ENCODE assay signal across 8 cellular contexts in the genomic region with DNA sequence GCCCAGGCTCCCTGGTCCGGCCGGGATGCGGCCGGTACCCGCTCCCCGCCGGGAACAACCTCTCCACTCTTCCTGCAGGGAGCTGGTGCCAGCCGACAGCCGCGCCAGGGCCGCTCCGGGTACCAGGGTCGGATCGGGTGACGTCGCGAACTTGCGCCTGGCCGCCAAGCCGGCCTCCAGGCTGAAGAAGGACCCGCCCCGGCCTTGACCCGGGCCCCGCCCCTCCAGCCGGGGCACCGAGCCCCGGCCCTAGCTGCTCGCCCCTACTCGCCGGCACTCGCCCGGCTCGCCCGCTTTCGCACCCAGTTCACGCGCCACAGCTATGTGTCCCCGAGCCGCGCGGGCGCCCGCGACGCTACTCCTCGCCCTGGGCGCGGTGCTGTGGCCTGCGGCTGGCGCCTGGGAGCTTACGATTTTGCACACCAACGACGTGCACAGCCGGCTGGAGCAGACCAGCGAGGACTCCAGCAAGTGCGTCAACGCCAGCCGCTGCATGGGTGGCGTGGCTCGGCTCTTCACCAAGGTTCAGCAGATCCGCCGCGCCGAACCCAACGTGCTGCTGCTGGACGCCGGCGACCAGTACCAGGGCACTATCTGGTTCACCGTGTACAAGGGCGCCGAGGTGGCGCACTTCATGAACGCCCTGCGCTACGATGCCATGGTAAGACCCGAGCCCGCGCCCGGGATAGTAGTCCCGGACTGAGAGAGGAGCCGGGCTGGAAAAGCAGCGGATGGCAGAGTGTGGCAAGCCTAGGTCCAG. TPM values are rescaled to one million over a fixed set of nuclear protein-coding genes. Genes with fewer than 3 reads are reported as not detected.
A peak's percentile ranks its signal among the peaks of the same experiment; 100 is the strongest.
DNase-seq lines count a peak whose midpoint lies in the region; ATAC-seq and TF ChIP-seq lines count a peak whose summit lies in the region.

Gene NT5E, plus strand, starts transcription at position 266 of the 760 bp plus-strand sequence. Its CDS starts 57 bp downstream, at position 323.

- H3K4me1 ChIP-seq in endodermal cell (ENCODE audit: control insufficient read depth, insufficient read depth, low read length), result no peaks in the 10 kb centered on the region
- H3K4me1 ChIP-seq in mesendoderm (ENCODE audit: control insufficient read depth, low read depth, low read length), result peaks cover 3% of the 10 kb centered on the region
- peaks cover 8 to 52% (median 43%) of the 10 kb centered on the region in 4 donors for H3K4me1 ChIP-seq in stomach

- peak; percentile 92 for ATAC-seq in GM21528 (IDR thresholded peaks at IDR 0.05; ENCODE audit: low FRiP score, unreplicated experiment)

- H3K27me3 ChIP-seq in GM06990 (replicated peaks; ENCODE audit: control insufficient read depth, insufficient read depth, low read length) (no peaks in the 10 kb centered on the region), endodermal cell (ENCODE audit: control insufficient read depth, insufficient read depth, low read length, poor library complexity, severe bottlenecking) (peaks cover 83% of the 10 kb centered on the region), mesendoderm (ENCODE audit: insufficient read depth, low read length, poor library complexity) (peaks cover 18% of the 10 kb centered on the region), stomach (peaks cover 0 to 18% (median 8%) of the 10 kb centered on the region in 3 donors)

- peak; percentile 16 for TF ChIP-seq CTCF in GM06990 (IDR thresholded peaks at IDR 0.05; ENCODE audit: insufficient read depth, low read length, poor library complexity, severe bottlenecking)
- no peak for TF ChIP-seq CTCF in endodermal cell (conservative IDR thresholded peaks at IDR 0.05)
- no peak for TF ChIP-seq CTCF in stomach (IDR thresholded peaks at IDR 0.05)

- H2BK5ac ChIP-seq in mesendoderm (ENCODE audit: low read length), result no peak within 1 kb of the TSS

- TF ChIP-seq EP300 in stomach (IDR thresholded peaks at IDR 0.05), result no peak

- H3K9me3 Mint-ChIP-seq in activated CD4-positive, alpha-beta memory T cell treated with anti-CD3 and anti-CD28 coated beads, Interleukin-2, amount 10 ng/mL, durations not matched to agents 7 days and 5 days, result no peaks in the 10 kb centered on the region
- H3K9me3 Mint-ChIP-seq in endodermal cell, result no peaks in the 10 kb centered on the region

- peak within 1 kb of the TSS; percentile 80 for H3K23ac ChIP-seq in mesendoderm (ENCODE audit: low read length)

- peak within 1 kb of the TSS; percentile 98 for H3K4me2 ChIP-seq in mesendoderm (ENCODE audit: low read length)

- POLR2A ChIA-PET in activated CD4-positive, alpha-beta memory T cell treated with anti-CD3 and anti-CD28 coated beads, Interleukin-2, amount 10 ng/mL, durations not matched to agents 7 days and 5 days (lab: Charles Lee), result interaction anchor here (0.9 to 2.3 kb wide), 8 partner anchors 12 to 228 kb away, joined by 3 to 13 read pairs (median 4); partner anchors contain the start of genes SNX14 and SYNCRIP

- H3K79me2 ChIP-seq in mesendoderm (ENCODE audit: control insufficient read depth, insufficient read depth, low read length), result no peaks in the 10 kb centered on the region

- peaks cover 26% of the 10 kb centered on the region for H3K4me1 Mint-ChIP-seq in activated CD4-positive, alpha-beta memory T cell treated with anti-CD3 and anti-CD28 coated beads, Interleukin-2, amount 10 ng/mL, durations not matched to agents 7 days and 5 days
- H3K4me1 Mint-ChIP-seq in endodermal cell, result peaks cover 26% of the 10 kb centered on the region

- peak within 1 kb of the TSS; percentile 31 for H3K27ac Mint-ChIP-seq in activated CD4-positive, alpha-beta memory T cell treated with anti-CD3 and anti-CD28 coated beads, Interleukin-2, amount 10 ng/mL, durations not matched to agents 7 days and 5 days
- no peak within 1 kb of the TSS for H3K27ac Mint-ChIP-seq in endodermal cell

- H4K8ac ChIP-seq in mesendoderm (ENCODE audit: low read depth, low read length), result no peak within 1 kb of the TSS

- H2BK15ac ChIP-seq in mesendoderm (replicated peaks; ENCODE audit: low read depth), result no peak within 1 kb of the TSS

- intact Hi-C loops in stomach (cut with DNase I; ENCODE audit: low total_unique reads), result no loop called here

- H3K4me3 ChIP-seq in GM06990 (replicated peaks; ENCODE audit: low read depth, low read length) (peak within 1 kb of the TSS; percentile 88), endodermal cell (ENCODE audit: low read length) (peak within 1 kb of the TSS; percentile 86), mesendoderm (ENCODE audit: low read length) (peak within 1 kb of the TSS; percentile 48), stomach (peak within 1 kb of the TSS; percentile 62 to 71 (median 70))

- no peak within 1 kb of the TSS for H3K9ac ChIP-seq in endodermal cell (ENCODE audit: extremely low read depth, low read length, poor library complexity, severe bottlenecking)
- H3K9ac ChIP-seq in mesendoderm (ENCODE audit: low read length), result peak within 1 kb of the TSS; percentile 69

- H3K9me3 ChIP-seq in endodermal cell (ENCODE audit: control insufficient read depth, low read length) (no peaks in the 10 kb centered on the region), stomach (no peaks in the 10 kb centered on the region)

- H4K5ac ChIP-seq in mesendoderm (ENCODE audit: low read length), result no peak within 1 kb of the TSS

- WGBS in endodermal cell (ENCODE audit: insufficient coverage in 1 of 2, insufficient read length in 1 of 2), 2 experiments, result 0 to 1% methylated on average over 38 to 82 of the region's 82 CpGs
- no CpG with 5 or more reads among the region's 82 CpGs for WGBS in mesendoderm (ENCODE audit: extremely low coverage, insufficient coverage, low lambda C conversion rate)
- 1% methylated on average over 25 to 82 of the region's 82 CpGs for WGBS in stomach, 5 donors

- peaks cover 61% of the 10 kb centered on the region for H3K27me3 Mint-ChIP-seq in activated CD4-positive, alpha-beta memory T cell treated with anti-CD3 and anti-CD28 coated beads, Interleukin-2, amount 10 ng/mL, durations not matched to agents 7 days and 5 days
- H3K27me3 Mint-ChIP-seq in endodermal cell (ENCODE audit: insufficient read depth), result peaks cover 85% of the 10 kb centered on the region

- CTCF ChIA-PET in activated CD4-positive, alpha-beta memory T cell treated with anti-CD3 and anti-CD28 coated beads, Interleukin-2, amount 10 ng/mL, durations not matched to agents 7 days and 5 days (lab: Charles Lee), result interaction anchor here (0.6 to 4.2 kb wide), 9 partner anchors 9 to 95 kb away, joined by 3 to 41 read pairs (median 4); no protein-coding TSS in a partner anchor

- peak within 1 kb of the TSS; percentile 76 for H3K4me3 Mint-ChIP-seq in activated CD4-positive, alpha-beta memory T cell treated with anti-CD3 and anti-CD28 coated beads, Interleukin-2, amount 10 ng/mL, durations not matched to agents 7 days and 5 days
- H3K4me3 Mint-ChIP-seq in endodermal cell, result peak within 1 kb of the TSS; percentile 64

- H2BK120ac ChIP-seq in mesendoderm (ENCODE audit: low read depth, low read length), result no peak within 1 kb of the TSS

- H3K27ac ChIP-seq in endodermal cell (ENCODE audit: low read depth, low read length) (no peak within 1 kb of the TSS), mesendoderm (ENCODE audit: low read depth, low read length) (no peak within 1 kb of the TSS), stomach (peak within 1 kb of the TSS; percentile 79 to 91 (median 85))

- no peaks in the 10 kb centered on the region for H3K79me1 ChIP-seq in mesendoderm (ENCODE audit: low read length)

- H3K36me3 ChIP-seq in GM06990 (ENCODE audit: control insufficient read depth, insufficient read depth, low read length), result no peaks in the 10 kb centered on the region
- H3K36me3 ChIP-seq in endodermal cell (ENCODE audit: control insufficient read depth, insufficient read depth, low read length), result no peaks in the 10 kb centered on the region
- H3K36me3 ChIP-seq in mesendoderm (ENCODE audit: control insufficient read depth, insufficient read depth, low read length), result no peaks in the 10 kb centered on the region
- no peaks in the 10 kb centered on the region for H3K36me3 ChIP-seq in stomach

- DNase-seq in GM06990 (ENCODE audit: extremely low read depth, insufficient read length), result peak; percentile 89
- DNase-seq in HuH-7 (ENCODE audit: low spot score), result peak; percentile 82
- DNase-seq in activated CD4-positive, alpha-beta memory T cell treated with anti-CD3 and anti-CD28 coated beads, Interleukin-2, amount 10 ng/mL, durations not matched to agents 7 days and 5 days, result peak; percentile 55
- peak; percentile 93 for DNase-seq in endodermal cell
- peak; percentile 78 for DNase-seq in mesendoderm
- DNase-seq in stomach, result peak; percentile 79
- no peak for DNase-seq in NCI-H1436 (lab: John Stamatoyannopoulos, UW)

- no peak within 1 kb of the TSS for H2AK5ac ChIP-seq in mesendoderm (ENCODE audit: low read length)

- TF ChIP-seq POLR2A in stomach (IDR thresholded peaks at IDR 0.05), result no peak

- no peak within 1 kb of the TSS for H3K4ac ChIP-seq in mesendoderm (ENCODE audit: low read depth, low read length)

- no peaks in the 10 kb centered on the region for H3K36me3 Mint-ChIP-seq in activated CD4-positive, alpha-beta memory T cell treated with anti-CD3 and anti-CD28 coated beads, Interleukin-2, amount 10 ng/mL, durations not matched to agents 7 days and 5 days (ENCODE audit: low read depth)
- H3K36me3 Mint-ChIP-seq in endodermal cell (ENCODE audit: low read depth), result no peaks in the 10 kb centered on the region

- peak within 1 kb of the TSS; percentile 90 for H3K56ac ChIP-seq in mesendoderm (ENCODE audit: low read length)

- no peak within 1 kb of the TSS for H3K18ac ChIP-seq in mesendoderm (ENCODE audit: low read length)

RNA-seq across cellular contexts. Expression of gene NT5E, which starts in this region (rescaled TPM):
- 1 to 10 TPM; 2.4 to 3.4 TPM for total RNA-seq in activated CD4-positive, alpha-beta memory T cell treated with anti-CD3 and anti-CD28 coated beads, Interleukin-2, amount 10 ng/mL, durations not matched to agents 7 days and 5 days
- under 1 TPM; 0.33 to 0.75 TPM for total RNA-seq in endodermal cell
- polyA plus RNA-seq in endodermal cell (2013, experiment 1 of 2), result 0.71 TPM
- 1.6 TPM for polyA plus RNA-seq in endodermal cell (2013, experiment 2 of 2)
- polyA plus RNA-seq in mesendoderm (2013, experiment 1 of 2), result 0.62 TPM
- polyA plus RNA-seq in mesendoderm (2013, experiment 2 of 2), result 0.50 TPM
- 10 to 100 TPM in 3 of 5 donors, 1 to 10 TPM in 2; 6.8 to 18.8 (median 16.0) TPM for total RNA-seq in stomach
- polyA plus RNA-seq in stomach, result 1 to 10 TPM; 2.9 to 4.1 (median 2.9) TPM

Comparison
In these comparisons a context has a peak if more than half of its experiments do, and no peak if none do; other contexts are left out.
1. H3K27ac ChIP-seq: peak in stomach (5 of 5); none in endodermal cell (single experiment) and mesendoderm (single experiment).
2. Peak in every context shown above with its lines, with median percentiles within 50 percentile points of each other: H3K4me3 ChIP-seq.